Comparison of ENCODE assay signal across 15 cellular contexts in the genomic region with DNA sequence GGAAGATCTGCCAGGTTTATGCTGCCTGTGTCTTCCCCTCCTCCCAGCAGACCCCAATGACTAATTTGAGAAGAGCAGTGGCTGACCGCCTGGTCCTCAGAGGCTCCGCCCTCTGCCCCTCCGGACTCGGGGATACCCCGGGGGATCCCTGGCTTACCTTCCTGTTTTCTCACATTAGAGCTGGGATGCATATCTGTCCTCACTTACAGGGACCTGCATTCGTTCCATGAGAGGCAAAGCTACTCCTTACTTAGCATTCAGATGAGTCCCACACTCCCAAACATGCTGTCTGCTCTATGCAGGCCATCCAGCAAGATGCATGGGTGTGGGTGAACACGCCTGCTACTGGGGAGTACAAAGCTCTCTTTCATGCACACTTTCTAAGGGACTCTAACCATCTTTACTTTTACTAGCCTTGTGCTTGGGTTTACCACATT. TPM values are rescaled to one million over a fixed set of nuclear protein-coding genes. Genes with fewer than 3 reads are reported as not detected.
DNase-seq lines count a peak whose midpoint lies in the region; ATAC-seq, FAIRE-seq and TF ChIP-seq lines count a peak whose summit lies in the region.
"Had no signal": no experiment of that assay in that cellular context is flagged by ENCODE, and none has a peak within 500 bp of the region (broad histone marks: within the 10 kb centered on the region; RNA-seq: fewer than 3 reads in every experiment).

No MANE protein-coding gene starts in this region.

- no peak overlapping the region for H3K4me3 Mint-ChIP-seq in MCF 10A (ENCODE audit: unreplicated experiment)

- TF ChIP-seq POLR2A in GM12878 (IDR thresholded peaks at IDR 0.05; ENCODE audit: low read depth, low read length): 0 out of 2 replicates have a peak, but pooled peaks have one; percentile 32
- TF ChIP-seq POLR2A in tibial nerve (IDR thresholded peaks at IDR 0.05): no peak

- BruUV-seq in GM12878 (replicated peaks; lab: Mats Ljungman, UMichigan) (no TSS peak), MCF 10A (replicated peaks; lab: Mats Ljungman, UMichigan) (no TSS peak)

- 2% methylated on average over 7 of the region's 7 CpGs for WGBS in GM12878 (ENCODE audit: insufficient coverage, insufficient replicate concordance, low lambda C conversion rate, missing lambda C conversion rate)
- 51% methylated on average over 7 of the region's 7 CpGs for WGBS in tibial nerve, 2 donors

- CTCF ChIA-PET in GM12878 (lab: Yijun Ruan, JAX): interaction anchor here (0.6 to 7.7 kb wide), 8 partner anchors 13 to 133 kb away, joined by 3 to 87 read pairs (median 6); no protein-coding TSS in a partner anchor
- CTCF ChIA-PET in MCF 10A (lab: Yijun Ruan, JAX): interaction anchor here (0.6 kb wide), 3 partner anchors 36 to 227 kb away, joined by 3 read pairs; no protein-coding TSS in a partner anchor
- CTCF ChIA-PET in RWPE1 (lab: Yijun Ruan, JAX): no interaction called here

- SMC1A ChIA-PET in GM12878 (lab: Charles Lee; ENCODE audit: uncharacterized antibody, unreplicated experiment): interaction anchor here (1.0 to 9.9 kb wide), 12 partner anchors 9 to 240 kb away, joined by 3 to 139 read pairs (median 11); no protein-coding TSS in a partner anchor

- no peaks in the 10 kb centered on the region for H3K27me3 ChIP-seq in GM12878 (replicated peaks in 1 of 2; ENCODE audit: control insufficient read depth in 2 of 2, insufficient read depth in 2 of 2, low read length in 1 of 2)
- H3K27me3 ChIP-seq in tibial nerve: no peaks in the 10 kb centered on the region
- H3K27me3 ChIP-seq: spleen had no signal

- POLR2A ChIA-PET in GM12878 (lab: Charles Lee): interaction anchor here (1.2 to 6.8 kb wide), 8 partner anchors 10 to 33 kb away, joined by 3 to 123 read pairs (median 18); no protein-coding TSS in a partner anchor
- POLR2A ChIA-PET in MCF 10A (lab: Yijun Ruan, JAX): interaction anchor here (5.0 to 5.3 kb wide), 2 partner anchors 15 to 23 kb away, joined by 42 to 62 read pairs; a partner anchor contains a TSS
- POLR2A ChIA-PET in RWPE1 (lab: Yijun Ruan, JAX; ENCODE audit: low non-redundant PET): no interaction called here

- no peak for TF ChIP-seq RAD21 in GM12878 (IDR thresholded peaks at IDR 0.05; ENCODE audit: insufficient read depth, low read depth, low read length)

- TF ChIP-seq CTCF in GM12878 (IDR thresholded peaks at IDR 0.05 in 2 of 3, conservative IDR thresholded peaks at IDR 0.05 in 1 of 3; ENCODE audit: control insufficient read depth in 2 of 3, extremely low read depth in 1 of 3, insufficient read depth in 1 of 3, low read depth in 3 of 3, low read length in 3 of 3) (no peak), MCF 10A (IDR thresholded peaks at IDR 0.05; ENCODE audit: unreplicated experiment) (no peak), tibial nerve (IDR thresholded peaks at IDR 0.05) (no peak), RWPE1 (conservative IDR thresholded peaks at IDR 0.05; ENCODE audit: low read depth) (no peak)

- peak overlapping the region; percentile 42 for H3K4me3 ChIP-seq in GM12878
- no peak overlapping the region for H3K4me3 ChIP-seq in tibial nerve
- H3K4me3 ChIP-seq: K562 had no signal

- peak overlapping the region; percentile 36 for H3K4me2 ChIP-seq in GM12878 (ENCODE audit: control insufficient read depth, insufficient read depth)

- H3K79me2 ChIP-seq in GM12878 (ENCODE audit: control insufficient read depth, insufficient read depth, low read length): peaks cover 100% of the 10 kb centered on the region

- no peaks in the 10 kb centered on the region for H3K9me3 Mint-ChIP-seq in MCF 10A (ENCODE audit: unreplicated experiment)

- intact Hi-C loops in GM12878 (cut with micrococcal nuclease; ENCODE audit: unreplicated experiment) (loop anchor here (1.0 kb wide), 1 partner anchor 13 kb away; no protein-coding TSS in a partner anchor), MCF 10A (cut with micrococcal nuclease) (loop anchor here (10.0 kb wide), 1 partner anchor 46 kb away; no protein-coding TSS in a partner anchor)

- RAD21 ChIA-PET in GM12878 (lab: Charles Lee; ENCODE audit: unreplicated experiment): interaction anchor here (0.7 to 8.3 kb wide), 8 partner anchors 10 to 239 kb away, joined by 3 to 179 read pairs (median 12); a partner anchor contains a TSS

- peaks cover 8 to 20% of the 10 kb centered on the region in 2 experiments for H3K36me3 ChIP-seq in GM12878 (ENCODE audit: control insufficient read depth in 2 of 2, insufficient read depth in 2 of 2, low read length in 1 of 2)
- H3K36me3 ChIP-seq in tibial nerve: no peaks in the 10 kb centered on the region

- FAIRE-seq in GM12878 (lab: Jason Lieb, UNC): no peak
- FAIRE-seq: K562 had no signal

- peak; percentile 50 for ATAC-seq in GM18499 (IDR thresholded peaks at IDR 0.05; ENCODE audit: insufficient read depth, unreplicated experiment)
- peak; percentile 55 for ATAC-seq in GM21360 (IDR thresholded peaks at IDR 0.05; ENCODE audit: unreplicated experiment)
- peak; percentile 51 for ATAC-seq in HG03066 (IDR thresholded peaks at IDR 0.05; ENCODE audit: low read depth, unreplicated experiment)
- peak; percentile 78 for ATAC-seq in GM12878
- ATAC-seq: activated naive CD4-positive, alpha-beta T cell treated with anti-CD3 and anti-CD28 coated beads, Interleukin-2, amount 50 U/mL, for 72 hours; K562 had no signal

- no peaks in the 10 kb centered on the region for H3K27me3 Mint-ChIP-seq in MCF 10A (ENCODE audit: insufficient read depth, unreplicated experiment)

- no peak for DNase-seq in GM12878 (ENCODE audit: low read depth, low spot score)
- DNase-seq in MCF 10A (ENCODE audit: unreplicated experiment): no peak
- DNase-seq in tibial nerve (ENCODE audit: low spot score in 2 of 2): no peak
- no peak for DNase-seq in RWPE1 (ENCODE audit: low spot score)
- no peak for DNase-seq in NCI-H1436 treated with DMSO at 0.1 percent for 48 hours (lab: John Stamatoyannopoulos, UW)
- DNase-seq: Caco-2, midbrain, NCI-H524 treated with DMSO at 0.1 percent for 48 hours, spleen, T-helper 9 cell had no signal

- H3K4me1 ChIP-seq in GM12878 (ENCODE audit: control insufficient read depth, insufficient read depth, low read length) (peaks cover 85% of the 10 kb centered on the region), tibial nerve (peaks cover 0 to 45% (median 20%) of the 10 kb centered on the region in 4 donors)

- no peak overlapping the region for H2AFZ ChIP-seq in GM12878 (ENCODE audit: control insufficient read depth, low read depth, low read length)

- peaks cover 7% of the 10 kb centered on the region; the same call in 1 of the 2 replicates for H4K20me1 ChIP-seq in GM12878 (ENCODE audit: control insufficient read depth, insufficient read depth)

- H3K27ac ChIP-seq in GM12878 (ENCODE audit: control insufficient read depth, insufficient read depth): peak overlapping the region; percentile 82
- peak overlapping the region in 1 of 4 donors; percentile 11 for H3K27ac ChIP-seq in tibial nerve
- H3K27ac ChIP-seq in RWPE1: no peak overlapping the region

- H3K36me3 Mint-ChIP-seq in MCF 10A (ENCODE audit: insufficient read depth, unreplicated experiment): no peaks in the 10 kb centered on the region

- H3K4me1 Mint-ChIP-seq in MCF 10A (ENCODE audit: insufficient read depth, unreplicated experiment): peaks cover 57% of the 10 kb centered on the region

- H3K27ac Mint-ChIP-seq in MCF 10A (ENCODE audit: low read depth, unreplicated experiment): no peak overlapping the region
- H3K27ac Mint-ChIP-seq: activated naive CD4-positive, alpha-beta T cell treated with anti-CD3 and anti-CD28 coated beads, Interleukin-2, amount 50 U/mL, for 72 hours had no signal

- H3K9me3 ChIP-seq in GM12878 (replicated peaks; ENCODE audit: control insufficient read depth, insufficient read depth, low read length) (no peaks in the 10 kb centered on the region; the same call in 2 of the 3 replicates), tibial nerve (no peaks in the 10 kb centered on the region)
- H3K9me3 ChIP-seq: Caco-2, spleen had no signal

- 0 out of 4 replicates have a peak, but pooled peaks of 1 of the 2 experiments have one; percentile 38 for TF ChIP-seq EP300 in GM12878 (IDR thresholded peaks at IDR 0.05; ENCODE audit: borderline replicate concordance in 1 of 2, control insufficient read depth in 1 of 2, low read depth in 2 of 2, low read length in 2 of 2)
- TF ChIP-seq EP300 in tibial nerve (IDR thresholded peaks at IDR 0.05): no peak

- peak overlapping the region; percentile 40 for H3K9ac ChIP-seq in GM12878 (ENCODE audit: control insufficient read depth, insufficient read depth, low read length)

- in situ Hi-C loops in GM12878 (cut with MboI): no loop called here

TF ChIP-seq in GM12878, 131 proteins besides CTCF, POLR2A, EP300 and RAD21 (continues in another document):
- TF ChIP-seq BRCA1 (IDR thresholded peaks at IDR 0.05; ENCODE audit: low read depth, low read length) (no peak), PAX8 (IDR thresholded peaks at IDR 0.05) (no peak), RFX5 (IDR thresholded peaks at IDR 0.05; ENCODE audit: low read depth, low read length) (no peak)

RNA-seq across cellular contexts. Expression of a gene that starts 24.0 kb away (rescaled TPM):
- 130 and 131 TPM in 2 replicates for total RNA-seq in GM12878 (2013; cell fraction: nucleolus; rRNA removed)
- total RNA-seq in GM12878 (2014; rRNA removed) (198 and 200 TPM in 2 replicates), GM12878 (2014; rRNA removed; fragmentation: Illumina TruSeq; extraction: Trizol) (135 and 144 TPM in 2 replicates), GM12878 (2021) (205 and 206 TPM in 2 replicates), MCF 10A (2022) (29.2 and 35.7 TPM in 2 replicates), tibial nerve (10 to 100 TPM; 49.2 to 58.5 (median 54.8) TPM)
- 123 TPM for polyA plus RNA-seq in GM12878 (2011; ENCODE audit: low read depth)
- polyA plus RNA-seq in GM12878 (2011; rRNA removed) (101 and 118 TPM in 2 replicates), GM12878 (2014; fragmentation: Illumina TruSeq; extraction: Trizol) (116 and 141 TPM in 2 replicates), GM12878 (2014; fragmentation: Nextera tagmentation; extraction: Ambion mirVana) (10 to 100 TPM; 32.8 to 78.5 TPM), GM12878 (2014; rRNA removed) (203 and 212 TPM in 2 replicates), GM12878 (2016; fragmentation: Nextera tagmentation; extraction: Ambion mirVana) (10 to 100 TPM; 54.4 to 71.5 TPM)
- polyA plus RNA-seq in GM12878 (2011; cell fraction: cytosol; rRNA removed): 103 and 118 TPM in 2 replicates
- 51.0 and 62.5 TPM in 2 replicates for polyA plus RNA-seq in GM12878 (2011; cell fraction: nucleus; rRNA removed)
- 135 and 137 TPM in 2 replicates for polyA plus RNA-seq in GM12878 (2012)
- 139 and 160 TPM in 2 replicates for polyA minus RNA-seq in GM12878 (2011; rRNA and poly(A)+ RNA removed)
- polyA minus RNA-seq in GM12878 (2011; cell fraction: cytosol; rRNA and poly(A)+ RNA removed): 60.1 and 81.5 TPM in 2 replicates
- 37.2 and 80.3 TPM in 2 replicates for polyA minus RNA-seq in GM12878 (2011; cell fraction: nucleus; rRNA and poly(A)+ RNA removed)
